Comparison of ENCODE assay signal across 1 cellular context in the genomic region with DNA sequence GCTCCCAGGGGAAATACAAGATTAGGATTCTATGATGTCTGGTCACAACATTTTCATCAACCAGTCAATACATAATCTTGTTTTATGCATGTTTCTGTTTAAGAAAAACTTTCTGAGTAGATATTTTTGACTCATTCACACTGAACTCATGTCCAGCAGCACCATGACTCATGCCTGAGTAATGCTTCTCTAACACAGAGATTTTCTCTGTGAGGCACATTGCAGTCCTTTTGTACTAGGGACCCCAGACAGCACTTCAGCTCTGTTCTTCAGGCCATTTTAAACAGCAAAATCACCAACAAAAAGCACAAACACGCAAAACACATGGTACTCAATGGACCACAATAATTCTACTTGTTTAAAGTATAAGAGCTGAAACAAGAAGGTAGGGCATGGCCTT.
TF ChIP-seq lines count a peak whose summit lies in the region.

No MANE protein-coding gene starts in this region.

TF ChIP-seq in HCT116, 20 proteins besides CTCF, POLR2A, EP300 and RAD21 (continued from another document):
- TF ChIP-seq REST (IDR thresholded peaks at IDR 0.05; ENCODE audit: low read depth): no peak
- no peak for TF ChIP-seq ELF1 (IDR thresholded peaks at IDR 0.05; ENCODE audit: borderline replicate concordance, low read depth)
- TF ChIP-seq SP1 (IDR thresholded peaks at IDR 0.05; ENCODE audit: low read depth): peak; percentile 23; the same call in 1 of the 2 replicates
- TF ChIP-seq EZH2 (IDR thresholded peaks at IDR 0.05): no peak
